In the genomic region with DNA sequence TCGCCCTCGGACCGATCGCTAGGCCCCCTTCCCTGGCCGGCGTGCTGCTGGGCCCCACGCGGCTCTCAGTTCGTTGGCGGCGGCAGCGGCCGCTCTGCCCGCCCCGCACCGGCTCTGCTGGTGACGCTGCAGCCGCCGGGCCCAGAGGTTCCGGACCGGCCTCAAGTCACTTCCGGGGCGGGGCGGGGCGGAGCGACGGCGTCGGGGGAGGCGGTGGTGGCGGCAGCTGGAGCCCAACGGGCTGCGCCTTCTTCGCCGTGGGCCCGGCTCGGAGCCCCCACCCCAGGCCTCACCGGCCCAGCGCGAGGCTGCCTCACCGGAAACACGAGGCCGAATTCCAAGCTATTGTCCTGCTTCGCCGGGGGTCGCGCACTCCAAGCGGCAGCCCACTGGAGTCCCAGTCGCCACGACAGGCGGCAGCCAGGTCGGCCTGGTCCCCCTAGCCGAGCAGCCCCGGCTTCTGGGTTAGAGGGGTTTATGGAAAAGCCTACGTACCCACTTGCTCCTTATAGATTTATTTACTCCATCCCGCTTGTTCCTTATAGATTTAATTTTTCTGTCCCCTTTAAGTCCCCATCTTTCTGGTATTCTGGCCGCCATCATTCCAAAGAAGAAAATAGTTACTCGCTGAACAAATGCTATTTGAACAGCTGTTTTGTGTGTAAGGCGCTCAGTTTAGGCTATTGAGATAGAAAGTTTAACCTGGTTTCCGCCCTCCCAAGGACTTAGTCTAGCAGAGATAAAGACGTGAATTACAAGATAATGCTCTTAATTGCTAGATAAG, we compare ENCODE assay signal across 8 cellular contexts. TPM values are rescaled to one million over a fixed set of nuclear protein-coding genes. Genes with fewer than 3 reads are reported as not detected.
A peak's percentile ranks its signal among the peaks of the same experiment; 100 is the strongest.
DNase-seq lines count a peak whose midpoint lies in the region; ATAC-seq, FAIRE-seq and TF ChIP-seq lines count a peak whose summit lies in the region.

A gene with protein sequence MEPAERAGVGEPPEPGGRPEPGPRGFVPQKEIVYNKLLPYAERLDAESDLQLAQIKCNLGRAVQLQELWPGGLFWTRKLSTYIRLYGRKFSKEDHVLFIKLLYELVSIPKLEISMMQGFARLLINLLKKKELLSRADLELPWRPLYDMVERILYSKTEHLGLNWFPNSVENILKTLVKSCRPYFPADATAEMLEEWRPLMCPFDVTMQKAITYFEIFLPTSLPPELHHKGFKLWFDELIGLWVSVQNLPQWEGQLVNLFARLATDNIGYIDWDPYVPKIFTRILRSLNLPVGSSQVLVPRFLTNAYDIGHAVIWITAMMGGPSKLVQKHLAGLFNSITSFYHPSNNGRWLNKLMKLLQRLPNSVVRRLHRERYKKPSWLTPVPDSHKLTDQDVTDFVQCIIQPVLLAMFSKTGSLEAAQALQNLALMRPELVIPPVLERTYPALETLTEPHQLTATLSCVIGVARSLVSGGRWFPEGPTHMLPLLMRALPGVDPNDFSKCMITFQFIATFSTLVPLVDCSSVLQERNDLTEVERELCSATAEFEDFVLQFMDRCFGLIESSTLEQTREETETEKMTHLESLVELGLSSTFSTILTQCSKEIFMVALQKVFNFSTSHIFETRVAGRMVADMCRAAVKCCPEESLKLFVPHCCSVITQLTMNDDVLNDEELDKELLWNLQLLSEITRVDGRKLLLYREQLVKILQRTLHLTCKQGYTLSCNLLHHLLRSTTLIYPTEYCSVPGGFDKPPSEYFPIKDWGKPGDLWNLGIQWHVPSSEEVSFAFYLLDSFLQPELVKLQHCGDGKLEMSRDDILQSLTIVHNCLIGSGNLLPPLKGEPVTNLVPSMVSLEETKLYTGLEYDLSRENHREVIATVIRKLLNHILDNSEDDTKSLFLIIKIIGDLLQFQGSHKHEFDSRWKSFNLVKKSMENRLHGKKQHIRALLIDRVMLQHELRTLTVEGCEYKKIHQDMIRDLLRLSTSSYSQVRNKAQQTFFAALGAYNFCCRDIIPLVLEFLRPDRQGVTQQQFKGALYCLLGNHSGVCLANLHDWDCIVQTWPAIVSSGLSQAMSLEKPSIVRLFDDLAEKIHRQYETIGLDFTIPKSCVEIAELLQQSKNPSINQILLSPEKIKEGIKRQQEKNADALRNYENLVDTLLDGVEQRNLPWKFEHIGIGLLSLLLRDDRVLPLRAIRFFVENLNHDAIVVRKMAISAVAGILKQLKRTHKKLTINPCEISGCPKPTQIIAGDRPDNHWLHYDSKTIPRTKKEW (N-terminal part only) (minus strand): TSS at position 96 of the 784 bp plus-strand sequence. CDS start 209 bp downstream, outside the sequence.

- H3K9me3 ChIP-seq in adipocyte (ENCODE audit: control insufficient read depth, low read length), result no peaks in the 10 kb centered on the region
- peaks cover 2% of the 10 kb centered on the region for H3K9me3 ChIP-seq in trophoblast cell (ENCODE audit: insufficient read depth, low read depth, low read length)
- H3K9me3 ChIP-seq in tibial artery, result no peaks in the 10 kb centered on the region

- intact Hi-C loops in cardiac septum (cut with DNase I) (no loop called here), tibial artery (cut with DNase I; ENCODE audit: low total_unique reads) (no loop called here)

- peak within 1 kb of the TSS; percentile 89 to 96 (median 92) for H3K4me3 Mint-ChIP-seq in T-cell

- H3K79me2 ChIP-seq in trophoblast cell (ENCODE audit: control insufficient read depth, insufficient read depth, low read length, poor library complexity), result peaks cover 25% of the 10 kb centered on the region

- H3K9me3 Mint-ChIP-seq in T-cell, result no peaks in the 10 kb centered on the region

- H2AFZ ChIP-seq in trophoblast cell (ENCODE audit: insufficient read depth, low read length, poor library complexity), result peak within 1 kb of the TSS; percentile 84

- peak within 1 kb of the TSS; percentile 87 for H4K12ac ChIP-seq in trophoblast cell (ENCODE audit: low read depth, low read length)

- peak within 1 kb of the TSS; percentile 95 for H4K8ac ChIP-seq in trophoblast cell (ENCODE audit: low read depth, low read length)

- H3K23ac ChIP-seq in trophoblast cell (ENCODE audit: low read length), result no peak within 1 kb of the TSS

- H2AK5ac ChIP-seq in trophoblast cell (ENCODE audit: low read length), result peak within 1 kb of the TSS; percentile 64

- peak within 1 kb of the TSS; percentile 93 for H3K27ac ChIP-seq in trophoblast cell (ENCODE audit: low read depth, low read length)
- H3K27ac ChIP-seq in tibial artery, result peak within 1 kb of the TSS; percentile 93 to 97

- peaks cover 29% of the 10 kb centered on the region for H3K36me3 Mint-ChIP-seq in T-cell

- peak; percentile 55 for FAIRE-seq in GM12891 (lab: Jason Lieb, UNC)

- peak within 1 kb of the TSS; percentile 90 for H3K18ac ChIP-seq in trophoblast cell (ENCODE audit: low read length)

- H2BK12ac ChIP-seq in trophoblast cell (ENCODE audit: low read length), result peak within 1 kb of the TSS; percentile 76

- H4K91ac ChIP-seq in trophoblast cell (ENCODE audit: low read depth, low read length), result peak within 1 kb of the TSS; percentile 83

- H3K27me3 ChIP-seq in adipocyte (replicated peaks; ENCODE audit: control insufficient read depth, insufficient read depth, low read length) (no peaks in the 10 kb centered on the region), trophoblast cell (ENCODE audit: insufficient read depth, low read length) (no peaks in the 10 kb centered on the region), tibial artery (no peaks in the 10 kb centered on the region)

- H3K79me1 ChIP-seq in trophoblast cell (ENCODE audit: low read length), result peaks cover 14% of the 10 kb centered on the region

- H3K14ac ChIP-seq in trophoblast cell (ENCODE audit: low read length), result peak within 1 kb of the TSS; percentile 97

- peaks cover 52 to 75% (median 54%) of the 10 kb centered on the region in 3 donors for H3K4me1 Mint-ChIP-seq in T-cell

- H3K9ac ChIP-seq in adipocyte (ENCODE audit: low read length) (peak within 1 kb of the TSS; percentile 96), trophoblast cell (ENCODE audit: low read length) (peak within 1 kb of the TSS; percentile 98)

- peak within 1 kb of the TSS; percentile 84 for H2BK120ac ChIP-seq in trophoblast cell (ENCODE audit: insufficient read depth, low read length, poor library complexity)

- H3K4ac ChIP-seq in trophoblast cell (ENCODE audit: low read depth, low read length), result peak within 1 kb of the TSS; percentile 95

- H3K4me1 ChIP-seq in adipocyte (ENCODE audit: control insufficient read depth, insufficient read depth, low read length) (peaks cover 23% of the 10 kb centered on the region), trophoblast cell (ENCODE audit: control insufficient read depth in 1 of 2, insufficient read depth in 2 of 2, low read length in 2 of 2) (no peaks in the 10 kb centered on the region), tibial artery (peaks cover 0 to 42% (median 13%) of the 10 kb centered on the region in 4 donors)

- POLR2A ChIA-PET in T-cell (lab: Charles Lee), result interaction anchor here (0.6 to 1.2 kb wide), 6 partner anchors 9 to 591 kb away, joined by 3 to 6 read pairs (median 3); a partner anchor contains a TSS

- peak within 1 kb of the TSS; percentile 93 to 94 for H3K27ac Mint-ChIP-seq in T-cell

- ATAC-seq in HG02759 (IDR thresholded peaks at IDR 0.05; ENCODE audit: unreplicated experiment) (peak; percentile 94), T-cell (replicated peaks in 1 of 4) (peak; percentile 93 to 95 (median 93))

- TF ChIP-seq POLR2A in GM12891 (IDR thresholded peaks at IDR 0.05; ENCODE audit: low read depth, low read length), result peak; percentile 70; the same call in 1 of the 2 replicates

- peaks cover 16% of the 10 kb centered on the region for H3K36me3 ChIP-seq in adipocyte (ENCODE audit: control insufficient read depth, insufficient read depth, low read length, severe bottlenecking)
- no peaks in the 10 kb centered on the region for H3K36me3 ChIP-seq in trophoblast cell (ENCODE audit: control insufficient read depth in 1 of 2, insufficient read depth in 2 of 2, low read length in 2 of 2)
- H3K36me3 ChIP-seq in tibial artery, result peaks cover 6 to 27% (median 21%) of the 10 kb centered on the region in 3 donors

- peak within 1 kb of the TSS; percentile 89 for H2BK5ac ChIP-seq in trophoblast cell (ENCODE audit: low read depth, low read length, poor library complexity)

- peak; percentile 92 for DNase-seq in GM12891 (ENCODE audit: insufficient read length, low spot score)
- peak; percentile 93 to 94 (median 93) for DNase-seq in NCI-H1417 (lab: John Stamatoyannopoulos, UW)
- peak; percentile 83 to 97 (median 92) for DNase-seq in T-cell
- DNase-seq in adipocyte (ENCODE audit: low read depth), result peak; percentile 98
- peak; percentile 98 for DNase-seq in cardiac septum (ENCODE audit: low spot score)
- peak; percentile 82 to 87 for DNase-seq in trophoblast cell
- peak; percentile 94 to 96 for DNase-seq in tibial artery

- H3K4me3 ChIP-seq in adipocyte (ENCODE audit: low read length) (peak within 1 kb of the TSS; percentile 97), trophoblast cell (ENCODE audit: low read depth, low read length) (peak within 1 kb of the TSS; percentile 95), tibial artery (peak within 1 kb of the TSS; percentile 86 to 94)

- no CpG with 5 or more reads among the region's 61 CpGs for WGBS in trophoblast cell (ENCODE audit: extremely low coverage, insufficient coverage, insufficient read length)

- CTCF ChIA-PET in T-cell (lab: Charles Lee), result interaction anchor here in 1 of 2 donors (1.2 kb wide), 1 partner anchor 29 kb away, joined by 4 read pairs; no protein-coding TSS in a partner anchor

- no peak for TF ChIP-seq CTCF in tibial artery (IDR thresholded peaks at IDR 0.05)

- H3K27me3 Mint-ChIP-seq in T-cell, result no peaks in the 10 kb centered on the region

- peak within 1 kb of the TSS; percentile 85 for H3K4me2 ChIP-seq in trophoblast cell (ENCODE audit: low read length)

TF ChIP-seq in GM12891, 5 proteins besides CTCF, POLR2A, EP300 and RAD21:
- TF ChIP-seq TAF1 (IDR thresholded peaks at IDR 0.05; ENCODE audit: low read depth, low read length) (peak; percentile 72), POLR2AphosphoS5 (IDR thresholded peaks at IDR 0.05; ENCODE audit: low read depth, low read length) (peak; percentile 86), PAX5 (IDR thresholded peaks at IDR 0.05; ENCODE audit: insufficient read depth, low read length, severe bottlenecking) (peak; percentile 26), SPI1 (IDR thresholded peaks at IDR 0.05; ENCODE audit: low read depth, low read length) (no peak), POU2F2 (IDR thresholded peaks at IDR 0.05; ENCODE audit: low read depth, low read length) (no peak)

RNA-seq across cellular contexts. Expression of the gene that starts here (rescaled TPM):
- polyA plus RNA-seq in GM12891 (2012; ENCODE audit: low read depth, missing spikeins), result 20.6 TPM
- total RNA-seq in T-cell, result 10 to 100 TPM; 39.8 to 87.4 (median 44.6) TPM
- total RNA-seq in cardiac septum, result 61.3 TPM
- polyA plus RNA-seq in trophoblast cell (2013), result 49.3 and 49.5 TPM in 2 replicates

Comparison
In these comparisons a context has a peak if more than half of its experiments do, and no peak if none do; other contexts are left out.
1. Peak in every context shown above with its lines: DNase-seq, ATAC-seq, H3K4me3 ChIP-seq and H3K27ac ChIP-seq.